Comparison of ENCODE assay signal across 32 cellular contexts in the genomic region with DNA sequence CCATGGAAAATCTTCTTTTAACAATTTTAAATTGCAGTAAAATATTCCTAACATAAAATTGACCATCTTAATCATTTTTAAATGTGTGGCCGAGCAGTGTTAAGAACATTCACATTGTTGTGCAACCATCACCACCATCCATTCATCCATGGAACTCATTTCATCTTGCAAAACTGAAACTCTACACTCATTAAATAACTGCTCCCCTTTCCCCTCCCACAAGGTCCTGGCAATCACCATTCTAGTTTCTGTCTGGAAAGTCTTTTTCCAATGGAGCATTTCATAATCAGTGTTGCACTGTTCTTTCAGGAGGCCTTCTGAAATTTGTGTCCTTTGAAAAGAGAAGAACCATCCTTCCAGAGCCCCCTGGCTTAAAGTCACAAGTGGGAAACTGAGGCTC.
A peak's percentile ranks its signal among the peaks of the same experiment; 100 is the strongest.
DNase-seq lines count a peak whose midpoint lies in the region; ATAC-seq, FAIRE-seq and TF ChIP-seq lines count a peak whose summit lies in the region.
"Had no signal": no experiment of that assay in that cellular context is flagged by ENCODE, and none has a peak within 500 bp of the region (broad histone marks: within the 10 kb centered on the region; RNA-seq: fewer than 3 reads in every experiment).

No MANE protein-coding gene starts in this region.

- TF ChIP-seq RAD21 in liver (IDR thresholded peaks at IDR 0.05): no peak
- no peak for TF ChIP-seq RAD21 in HepG2 (CRISPR knock-in tag; IDR thresholded peaks at IDR 0.05)

- peak overlapping the region in 1 of 2 donors; percentile 5 for H3K27ac ChIP-seq in liver (ENCODE audit: low read depth in 1 of 2, low read length in 2 of 2)
- H3K27ac ChIP-seq in HepG2 (ENCODE audit: extremely low read length, insufficient read depth, low read length): no peak overlapping the region
- no peak overlapping the region for H3K27ac ChIP-seq in left lung
- no peak overlapping the region for H3K27ac ChIP-seq in CD4-positive, alpha-beta T cell (ENCODE audit: low read depth, low read length)
- H3K27ac ChIP-seq: A549, cardiac muscle cell, colonic mucosa, epithelial cell of prostate, ovary, spleen, vagina had no signal

- no peak for TF ChIP-seq CTCF in liver (IDR thresholded peaks at IDR 0.05; ENCODE audit: low read depth, low read length, missing input control)
- no peak for TF ChIP-seq CTCF in HepG2 (CRISPR knock-in tag; IDR thresholded peaks at IDR 0.05)
- TF ChIP-seq CTCF in left lung (IDR thresholded peaks at IDR 0.05): no peak
- no peak for TF ChIP-seq CTCF in CD4-positive, alpha-beta T cell (IDR thresholded peaks at IDR 0.05)

- H3K36me3 ChIP-seq in liver (ENCODE audit: control insufficient read depth in 4 of 4, insufficient read depth in 3 of 4, low read depth in 1 of 4, low read length in 3 of 4) (no peaks in the 10 kb centered on the region), HepG2 (replicated peaks in 1 of 2; ENCODE audit: control insufficient read depth in 1 of 2, insufficient read depth in 2 of 2, low read length in 2 of 2) (no peaks in the 10 kb centered on the region), left lung (no peaks in the 10 kb centered on the region)
- H3K36me3 ChIP-seq: cardiac muscle cell, colonic mucosa, ovary, spleen, thyroid gland, vagina had no signal

- no peak for FAIRE-seq in HepG2 (lab: Jason Lieb, UNC)
- FAIRE-seq: A549 had no signal

- H3K27me3 ChIP-seq in liver (ENCODE audit: control insufficient read depth in 4 of 4, insufficient read depth in 4 of 4, low read length in 3 of 4) (no peaks in the 10 kb centered on the region), HepG2 (ENCODE audit: control insufficient read depth in 1 of 2, insufficient read depth in 2 of 2, low read length in 2 of 2) (peaks cover 2 to 9% of the 10 kb centered on the region in 2 experiments; a peak in 2 of 5 replicates), left lung (peaks cover 0 to 7% of the 10 kb centered on the region in 2 donors)
- H3K27me3 ChIP-seq in CD4-positive, alpha-beta T cell (ENCODE audit: control insufficient read depth, insufficient read depth, low read length): peaks cover 7% of the 10 kb centered on the region
- H3K27me3 ChIP-seq: cardiac muscle cell, colonic mucosa, ovary, thyroid gland, vagina had no signal

- in situ Hi-C loops in HepG2 (cut with HindIII; ENCODE audit: extremely low pct_ligation_motif_present, low pct_unique_long_range_greater_than_20kb): no loop called here

- ATAC-seq in HepG2: no peak
- peak; percentile 49 for ATAC-seq in left lung
- no peak for ATAC-seq in CD4-positive, alpha-beta T cell (ENCODE audit: poor library complexity)
- ATAC-seq: A549 had no signal

- H3K9me3 ChIP-seq in liver (ENCODE audit: control insufficient read depth in 4 of 4, low read length in 3 of 4) (no peaks in the 10 kb centered on the region), HepG2 (ENCODE audit: low read length) (no peaks in the 10 kb centered on the region), left lung (no peaks in the 10 kb centered on the region)
- H3K9me3 ChIP-seq in CD4-positive, alpha-beta T cell (ENCODE audit: control insufficient read depth, low read length): no peaks in the 10 kb centered on the region
- H3K9me3 ChIP-seq: A549, colonic mucosa, ovary, spleen, thyroid gland, vagina had no signal

- WGBS in liver: 58% methylated on average over 1 of the region's 1 CpG
- 17% methylated on average over 1 of the region's 1 CpG for WGBS in HepG2 (ENCODE audit: low lambda C conversion rate)

- CTCF ChIA-PET in HepG2 (lab: Yijun Ruan, JAX; ENCODE audit: low intra/inter-chr PET ratio, low total read pairs): no interaction called here
- CTCF ChIA-PET in CD4-positive, alpha-beta T cell (lab: Charles Lee): interaction anchor here (0.6 kb wide), 1 partner anchor 718 kb away, joined by 3 read pairs; no protein-coding TSS in a partner anchor

- peaks cover 0 to 26% (median 24%) of the 10 kb centered on the region in 4 donors for H3K4me1 ChIP-seq in liver (ENCODE audit: control insufficient read depth in 4 of 4, insufficient read depth in 4 of 4, low read length in 3 of 4)
- H3K4me1 ChIP-seq in HepG2 (ENCODE audit: insufficient read depth, low read length): no peaks in the 10 kb centered on the region
- H3K4me1 ChIP-seq in left lung: no peaks in the 10 kb centered on the region
- H3K4me1 ChIP-seq: A549, colonic mucosa, spleen, thyroid gland, vagina had no signal

- H3K9ac ChIP-seq in liver (ENCODE audit: low read depth in 1 of 2, low read length in 2 of 2) (no peak overlapping the region), HepG2 (ENCODE audit: insufficient read depth, low read depth, low read length) (no peak overlapping the region)

- TF ChIP-seq EP300 in HepG2 (IDR thresholded peaks at IDR 0.05; ENCODE audit: low read depth in 2 of 2, low read length in 2 of 2): no peak
- TF ChIP-seq EP300 in HepG2 (CRISPR knock-in tag; IDR thresholded peaks at IDR 0.05; ENCODE audit: borderline replicate concordance): no peak

- H3K4me3 ChIP-seq in liver (ENCODE audit: low read depth in 1 of 3, low read length in 3 of 3) (no peak overlapping the region), HepG2 (replicated peaks in 1 of 3; ENCODE audit: insufficient read depth in 1 of 3, low read depth in 2 of 3, low read length in 3 of 3) (no peak overlapping the region), left lung (no peak overlapping the region)
- H3K4me3 ChIP-seq: A549, cardiac muscle cell, colonic mucosa, ovary, spleen, thyroid gland, vagina had no signal

- no peak overlapping the region for H2AFZ ChIP-seq in HepG2 (ENCODE audit: low read length)

- H4K20me1 ChIP-seq in HepG2 (ENCODE audit: insufficient read depth, low read length): no peaks in the 10 kb centered on the region; the same call in 1 of the 2 replicates

- H3K27ac Mint-ChIP-seq in CD4-positive, alpha-beta T cell: no peak overlapping the region
- H3K27ac Mint-ChIP-seq: activated naive CD4-positive, alpha-beta T cell treated with anti-CD3 and anti-CD28 coated beads, Interleukin-2, amount 50 U/mL, for 72 hours; B cell; stimulated activated naive CD8-positive, alpha-beta T cell treated with anti-CD3 and anti-CD28 coated beads, Interleukin-15, Interleukin-2, amounts not matched to agents 100 ng/mL and 50 ng/mL, for 24 hours had no signal

- no peaks in the 10 kb centered on the region for H3K4me1 Mint-ChIP-seq in CD4-positive, alpha-beta T cell (ENCODE audit: low read depth)
- H3K4me1 Mint-ChIP-seq: B cell had no signal

- POLR2A ChIA-PET in HepG2 (lab: Yijun Ruan, JAX): no interaction called here
- POLR2A ChIA-PET in CD4-positive, alpha-beta T cell (lab: Charles Lee): no interaction called here

- BruUV-seq in HepG2 (replicated peaks; lab: Mats Ljungman, UMichigan): no TSS peak

- no peaks in the 10 kb centered on the region for H3K9me3 Mint-ChIP-seq in CD4-positive, alpha-beta T cell
- H3K9me3 Mint-ChIP-seq: activated naive CD4-positive, alpha-beta T cell treated with anti-CD3 and anti-CD28 coated beads, Interleukin-2, amount 50 U/mL, for 72 hours; stimulated activated naive CD8-positive, alpha-beta T cell treated with anti-CD3 and anti-CD28 coated beads, Interleukin-15, Interleukin-2, amounts not matched to agents 100 ng/mL and 50 ng/mL, for 24 hours had no signal

- DNase-seq in HepG2 (ENCODE audit: low spot score) (no peak), fibroblast of peridontal ligament (ENCODE audit: extremely low read depth) (peak; percentile 49), left lung (no peak), activated T-cell treated with anti-CD3 and anti-CD28 coated beads for 4 hours (no peak), NOMO-1 treated with DMSO at 0.1 percent for 48 hours (lab: John Stamatoyannopoulos, UW; ENCODE audit: unreplicated experiment) (no peak), CD1c-positive myeloid dendritic cell (ENCODE audit: extremely low spot score) (no peak)
- no peak for DNase-seq in CD4-positive, alpha-beta T cell
- DNase-seq: activated CD4-positive, alpha-beta T cell treated with anti-CD3 and anti-CD28 coated beads for 48 hours; colonic mucosa; DMS 273 treated with DMSO at 0.1 percent for 48 hours; effector CD8-positive, alpha-beta T cell; foreskin melanocyte; hippocampal formation; KG1; mesenchymal stem cell; MM.1S; NCI-H1930; NCI-H2227 treated with DMSO at 0.1 percent for 48 hours; NCI-H526 treated with DMSO at 0.1 percent for 48 hours; RPMI8226; spleen; stimulated activated CD8-positive, alpha-beta memory T cell treated with anti-CD3 and anti-CD28 coated beads, Interleukin-4, amount 100 ng/mL, for 48 hours; thyroid gland had no signal

- intact Hi-C loops in HepG2 (cut with micrococcal nuclease; ENCODE audit: unreplicated experiment): no loop called here
- intact Hi-C loops in left lung (cut with DNase I): no loop called here
- intact Hi-C loops in CD4-positive, alpha-beta T cell (cut with DNase I, micrococcal nuclease): no loop called here

- no peak overlapping the region for H3K4me2 ChIP-seq in HepG2 (ENCODE audit: low read depth, low read length)
- H3K4me2 ChIP-seq: A549 had no signal

- H3K36me3 Mint-ChIP-seq in CD4-positive, alpha-beta T cell (ENCODE audit: low read depth): no peaks in the 10 kb centered on the region
- H3K36me3 Mint-ChIP-seq: activated naive CD4-positive, alpha-beta T cell treated with anti-CD3 and anti-CD28 coated beads, Interleukin-2, amount 50 U/mL, for 72 hours had no signal

- H3K79me2 ChIP-seq in HepG2 (ENCODE audit: insufficient read depth, low read length): no peaks in the 10 kb centered on the region

- no peak overlapping the region for H3K4me3 Mint-ChIP-seq in CD4-positive, alpha-beta T cell
- H3K4me3 Mint-ChIP-seq: B cell; stimulated activated naive CD8-positive, alpha-beta T cell treated with anti-CD3 and anti-CD28 coated beads, Interleukin-15, Interleukin-2, amounts not matched to agents 100 ng/mL and 50 ng/mL, for 24 hours had no signal

- TF ChIP-seq POLR2A in HepG2 (IDR thresholded peaks at IDR 0.05; ENCODE audit: insufficient read depth in 1 of 2, low read depth in 2 of 2, low read length in 2 of 2): no peak

- H3K27me3 Mint-ChIP-seq in CD4-positive, alpha-beta T cell: peaks cover 22% of the 10 kb centered on the region

TF ChIP-seq in liver, 16 proteins besides CTCF, POLR2A, EP300 and RAD21 (continues in another document):
- TF ChIP-seq HNF4G (IDR thresholded peaks at IDR 0.05) (no peak), NR2F2 (IDR thresholded peaks at IDR 0.05) (no peak), JUND (IDR thresholded peaks at IDR 0.05) (no peak)

TF ChIP-seq in HepG2, 621 proteins besides CTCF, POLR2A, EP300 and RAD21:
- TF ChIP-seq ZNF24 (IDR thresholded peaks at IDR 0.05) (no peak), ZNF354B (CRISPR knock-in tag; IDR thresholded peaks at IDR 0.05) (no peak), ZFP82 (CRISPR knock-in tag; IDR thresholded peaks at IDR 0.05; ENCODE audit: borderline replicate concordance) (no peak), ISL2 (CRISPR knock-in tag; IDR thresholded peaks at IDR 0.05) (no peak), HOXA7 (CRISPR knock-in tag; IDR thresholded peaks at IDR 0.05) (no peak)
